ENCODE assay signal across 1 cellular context in genomic region chr10:131778385-131778784, GRCh38.
TF ChIP-seq lines count a peak whose summit lies in the region.

No MANE protein-coding gene starts in this region.

TF ChIP-seq in H1, 55 proteins besides CTCF, POLR2A, EP300 and RAD21 (continued from another document):
- no peak for TF ChIP-seq USF2 (IDR thresholded peaks at IDR 0.05; ENCODE audit: low read length)
- no peak for TF ChIP-seq TCF12 (IDR thresholded peaks at IDR 0.05; ENCODE audit: low read depth, low read length)
